Comparison of ENCODE assay signal across 25 cellular contexts in the genomic region with DNA sequence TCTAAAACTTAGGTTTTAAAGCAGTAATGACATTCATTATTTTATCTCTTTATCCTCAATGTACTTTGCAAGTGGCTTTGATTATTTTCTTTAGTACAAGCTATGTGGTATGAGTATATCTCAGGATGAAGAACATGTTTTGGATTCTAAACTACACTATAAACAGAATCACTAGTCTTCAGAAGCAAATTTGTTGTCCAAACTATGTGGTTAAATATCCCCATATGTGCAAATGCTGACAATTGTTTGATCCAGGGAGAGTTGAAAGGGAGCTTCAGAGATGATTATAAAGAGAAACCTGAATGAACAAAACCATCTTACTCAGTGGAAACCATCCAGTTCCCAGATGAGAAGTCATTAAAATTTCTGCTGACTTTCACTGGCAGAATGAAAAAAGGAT.
"Had no signal": no experiment of that assay in that cellular context is flagged by ENCODE, and none has a peak within 500 bp of the region (broad histone marks: within the 10 kb centered on the region; RNA-seq: fewer than 3 reads in every experiment).

No MANE protein-coding gene starts in this region.

- H3K27me3 ChIP-seq: neural progenitor cell, ovary, right lobe of liver, sigmoid colon, stomach, thyroid gland, tibial nerve, upper lobe of left lung, vagina had no signal

- H3K4me1 ChIP-seq: neural progenitor cell, parathyroid adenoma, psoas muscle, sigmoid colon, thyroid gland, upper lobe of left lung, vagina had no signal

- H3K79me2 ChIP-seq: parathyroid adenoma had no signal

- H3K4me2 ChIP-seq: neural progenitor cell had no signal

- H3K9me3 ChIP-seq: ovary, psoas muscle, right lobe of liver, sigmoid colon, stomach, thoracic aorta, thyroid gland, tibial nerve, upper lobe of left lung, vagina had no signal

- ATAC-seq: psoas muscle; right cardiac atrium; right lobe of liver; stimulated activated effector memory CD8-positive, alpha-beta T cell treated with anti-CD3 and anti-CD28 coated beads, Interleukin-12 subunit alpha, Interleukin-12 subunit beta, amount 100 ng/mL, for 72 hours; stimulated activated naive B cell treated with anti-CD40 and anti-IgM and Interleukin-4, amounts not matched to agents 10 μg/mL and 1 μg/mL and 100 μg/mL, for 72 hours had no signal

- FAIRE-seq: small intestine, urothelium cell line had no signal

- H2AFZ ChIP-seq: neural progenitor cell, parathyroid adenoma had no signal

- H3K4me3 ChIP-seq: neural progenitor cell, ovary, psoas muscle, right lobe of liver, sigmoid colon, stomach, thoracic aorta, thyroid gland, tibial nerve, upper lobe of left lung, vagina had no signal

- H3K36me3 ChIP-seq: neural progenitor cell, ovary, right lobe of liver, sigmoid colon, stomach, thoracic aorta, thyroid gland, tibial nerve, upper lobe of left lung, vagina had no signal

- DNase-seq: occipital lobe; ovary; posterior cingulate gyrus; psoas muscle; right cardiac atrium; right lobe of liver; sigmoid colon; small intestine; stimulated activated CD4-positive, alpha-beta T cell treated with anti-CD3 and anti-CD28 coated beads, Interleukin-15, amount 100 ng/mL, for 24 hours; stimulated activated CD4-positive, alpha-beta T cell treated with anti-CD3 and anti-CD28 coated beads, Interleukin-2, amount 100 ng/mL, for 24 hours; stimulated activated CD4-positive, alpha-beta T cell treated with anti-CD3 and anti-CD28 coated beads, Interleukin-2, amount 100 ng/mL, for 48 hours; stimulated activated CD4-positive, alpha-beta T cell treated with anti-CD3 and anti-CD28 coated beads, Interleukin-4, amount 100 ng/mL, for 24 hours; stimulated activated naive B cell treated with anti-CD40 and anti-IgM and Interleukin-4, amounts not matched to agents 10 μg/mL and 1 μg/mL and 100 μg/mL, for 72 hours; stimulated activated naive CD4-positive, alpha-beta T cell treated with Interleukin-2 at 50 U/mL for 16 hours; stomach; thyroid gland; trophoblast cell; upper lobe of left lung had no signal

- H3K27ac ChIP-seq: neural progenitor cell, ovary, parathyroid adenoma, psoas muscle, right lobe of liver, sigmoid colon, stomach, thoracic aorta, thyroid gland, tibial nerve, upper lobe of left lung, vagina had no signal

- H3K9ac ChIP-seq: neural progenitor cell, parathyroid adenoma had no signal
